Comparison of ENCODE assay signal across 8 cellular contexts in the genomic region with DNA sequence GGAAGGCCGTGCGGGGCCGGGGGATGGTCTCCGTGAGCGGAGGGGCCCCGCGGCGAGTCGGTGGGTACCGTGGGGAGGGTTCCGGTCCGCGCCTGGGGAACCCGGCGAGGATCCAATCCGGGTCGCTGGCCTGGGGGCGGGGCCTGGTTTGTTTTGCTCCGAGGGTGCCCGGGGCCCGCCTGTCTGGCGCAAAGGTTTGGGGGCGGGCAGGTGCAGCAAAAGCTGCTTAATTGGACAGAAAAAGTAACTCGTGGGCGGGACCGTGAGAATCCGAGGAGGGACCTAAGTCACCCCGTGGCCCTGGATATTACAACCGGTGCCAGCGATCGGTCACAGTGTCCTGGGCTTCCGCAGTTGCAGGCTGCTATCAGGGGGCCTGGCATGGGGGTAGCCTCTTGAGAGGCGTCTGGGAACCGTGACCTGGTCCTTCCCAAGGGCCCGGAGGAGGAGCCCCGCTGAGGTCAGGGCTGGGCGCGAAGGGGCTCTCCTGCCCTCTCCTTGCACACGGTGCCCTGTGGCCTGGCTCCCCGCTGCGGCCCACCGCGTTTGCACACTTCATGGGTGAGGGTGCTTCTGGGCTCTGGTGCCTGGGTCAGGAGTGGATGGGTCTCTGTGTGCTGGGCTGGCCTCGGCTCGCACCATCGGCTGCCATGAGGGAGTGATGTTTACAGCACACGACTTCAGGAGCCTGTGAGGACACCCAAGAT. TPM values are rescaled to one million over a fixed set of nuclear protein-coding genes. Genes with fewer than 3 reads are reported as not detected.
DNase-seq lines count a peak whose midpoint lies in the region; ATAC-seq and TF ChIP-seq lines count a peak whose summit lies in the region.

No MANE protein-coding gene starts in this region.

- peak overlapping the region; percentile 36 for H3K27ac ChIP-seq in mesodermal cell (ENCODE audit: low read depth, low read length, severe bottlenecking)

- no peaks in the 10 kb centered on the region for H3K9me3 Mint-ChIP-seq in effector memory CD8-positive, alpha-beta T cell

- H3K27me3 ChIP-seq in BE2C, result no peaks in the 10 kb centered on the region

- H3K36me3 ChIP-seq in BE2C (no peaks in the 10 kb centered on the region), mesodermal cell (ENCODE audit: control insufficient read depth, insufficient read depth, low read length) (peaks cover 31% of the 10 kb centered on the region)

- H3K4me3 ChIP-seq in BE2C (ENCODE audit: low read depth, low read length) (peak overlapping the region; percentile 53), mesodermal cell (ENCODE audit: extremely low read depth, insufficient read depth, low read length, poor library complexity, severe bottlenecking) (peak overlapping the region; percentile 71)

- no peak for TF ChIP-seq CTCF in BE2C (IDR thresholded peaks at IDR 0.05; ENCODE audit: low read depth, low read length)

- no peaks in the 10 kb centered on the region for H3K9me3 ChIP-seq in BE2C
- H3K9me3 ChIP-seq in mesodermal cell (ENCODE audit: control insufficient read depth, low read length), result no peaks in the 10 kb centered on the region

- H3K4me1 Mint-ChIP-seq in effector memory CD8-positive, alpha-beta T cell (ENCODE audit: low read depth in 2 of 2), result peaks cover 5 to 11% of the 10 kb centered on the region in 2 donors

- peak overlapping the region; percentile 83 to 86 for H3K4me3 Mint-ChIP-seq in effector memory CD8-positive, alpha-beta T cell

- peak overlapping the region; percentile 80 to 89 for H3K27ac Mint-ChIP-seq in effector memory CD8-positive, alpha-beta T cell

- no peaks in the 10 kb centered on the region for H3K27me3 Mint-ChIP-seq in effector memory CD8-positive, alpha-beta T cell

- peak; percentile 61 for DNase-seq in BE2C
- DNase-seq in NK-92 treated with Interleukin-12 subunit alpha and Interleukin-12 subunit beta, amount 100 ng/mL, for 24 hours (lab: John Stamatoyannopoulos, UW), result peak; percentile 93
- DNase-seq in activated CD8-positive, alpha-beta memory T cell treated with anti-CD3 and anti-CD28 coated beads for 4 hours (ENCODE audit: low read depth in 2 of 2), result peak; percentile 85 to 88
- DNase-seq in effector memory CD8-positive, alpha-beta T cell, result peak; percentile 93 to 97 (median 96)
- peak; percentile 76 for DNase-seq in stimulated activated CD8-positive, alpha-beta memory T cell treated with anti-CD3 and anti-CD28 coated beads, Interleukin-15, amount 100 ng/mL, for 24 hours (ENCODE audit: low read depth)

- peaks cover 42% of the 10 kb centered on the region for H3K36me3 Mint-ChIP-seq in effector memory CD8-positive, alpha-beta T cell (ENCODE audit: insufficient read depth)

- ATAC-seq in GM19324 (IDR thresholded peaks at IDR 0.05; ENCODE audit: low FRiP score, unreplicated experiment), result peak; percentile 69
- peak; percentile 53 for ATAC-seq in HG03442 (IDR thresholded peaks at IDR 0.05; ENCODE audit: unreplicated experiment)
- peak; percentile 77 for ATAC-seq in effector memory CD8-positive, alpha-beta T cell (replicated peaks)

- 10 to 12% methylated on average over 42 to 44 of the region's 47 CpGs for WGBS in mesodermal cell (ENCODE audit: insufficient coverage in 2 of 2), 2 experiments

- H3K4me1 ChIP-seq in BE2C (no peaks in the 10 kb centered on the region), mesodermal cell (ENCODE audit: control insufficient read depth, insufficient read depth, low read length, poor library complexity, severe bottlenecking) (peaks cover 11% of the 10 kb centered on the region)

RNA-seq across cellular contexts. Expression of a gene that starts 1.4 kb away (rescaled TPM):
- polyA plus RNA-seq in BE2C (2012; ENCODE audit: insufficient read depth, insufficient read length, low read depth), result 92.2 TPM
- 47.0 TPM for polyA plus RNA-seq in mesodermal cell (2013, experiment 1 of 2)
- polyA plus RNA-seq in mesodermal cell (2013, experiment 2 of 2), result 33.2 TPM

RNA-seq across cellular contexts. Expression of a gene that starts 7.6 kb away (rescaled TPM):
- polyA plus RNA-seq in BE2C (2012; ENCODE audit: insufficient read depth, insufficient read length, low read depth), result 1.8 TPM
- polyA plus RNA-seq in mesodermal cell (2013, experiment 1 of 2), result 7.6 TPM
- 4.8 TPM for polyA plus RNA-seq in mesodermal cell (2013, experiment 2 of 2)

RNA-seq across cellular contexts. Expression of a gene that starts 10.3 kb away (rescaled TPM):
- 1,214 TPM for polyA plus RNA-seq in BE2C (2012; ENCODE audit: insufficient read depth, insufficient read length, low read depth)
- 2,058 TPM for polyA plus RNA-seq in mesodermal cell (2013, experiment 1 of 2)
- 1,938 TPM for polyA plus RNA-seq in mesodermal cell (2013, experiment 2 of 2)

RNA-seq across cellular contexts. Expression of a gene that starts 12.7 kb away (rescaled TPM):
- 89.3 TPM for polyA plus RNA-seq in BE2C (2012; ENCODE audit: insufficient read depth, insufficient read length, low read depth)
- 331 TPM for polyA plus RNA-seq in mesodermal cell (2013, experiment 1 of 2)
- polyA plus RNA-seq in mesodermal cell (2013, experiment 2 of 2), result 277 TPM

RNA-seq across cellular contexts. Expression of a gene that starts 15.1 kb away (rescaled TPM):
- polyA plus RNA-seq in BE2C (2012; ENCODE audit: insufficient read depth, insufficient read length, low read depth), result 11.7 TPM
- 21.7 TPM for polyA plus RNA-seq in mesodermal cell (2013, experiment 1 of 2)
- polyA plus RNA-seq in mesodermal cell (2013, experiment 2 of 2), result 17.8 TPM

Comparison
In these comparisons a context has a peak if more than half of its experiments do, and no peak if none do; other contexts are left out.
1. Peak in every context shown above with its lines: DNase-seq, ATAC-seq, H3K4me3 ChIP-seq and H3K27ac ChIP-seq.